1 cellular context compared by ENCODE assay signal in the genomic region with DNA sequence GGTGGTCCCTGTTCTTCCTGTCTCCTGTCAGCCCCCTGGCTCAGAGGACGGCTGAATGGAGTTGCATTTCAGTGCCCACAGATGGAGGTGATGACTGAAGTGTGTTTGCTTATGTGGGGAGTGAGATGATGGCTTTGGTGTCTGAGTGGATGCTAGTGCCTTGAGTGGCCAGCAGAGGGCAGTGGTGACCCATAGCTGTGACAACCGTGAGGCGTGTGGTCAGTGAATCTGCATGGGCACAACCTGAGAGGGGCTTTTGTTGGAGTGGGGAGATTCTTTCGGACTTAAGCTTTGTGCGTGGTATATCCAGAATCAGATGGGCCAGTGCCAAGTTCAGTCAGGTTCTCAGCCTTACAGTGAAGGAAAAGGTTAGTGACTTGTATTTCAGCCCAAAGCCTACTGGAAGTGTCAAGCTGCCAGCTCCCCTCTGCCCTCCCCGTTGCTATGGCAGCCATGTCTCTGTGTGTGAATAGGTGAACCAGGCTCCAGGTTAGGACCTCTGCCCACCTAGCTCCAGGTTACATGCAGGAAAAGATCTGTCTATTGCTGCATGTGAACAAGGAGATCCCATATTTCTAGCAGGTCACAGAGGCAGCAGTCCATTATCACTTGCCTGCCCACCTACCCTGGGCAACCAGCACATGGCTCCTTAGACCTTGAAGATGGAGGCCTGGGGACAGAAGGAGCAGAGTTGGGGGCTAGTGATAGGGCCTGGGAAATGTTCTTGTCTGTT.
TF ChIP-seq lines count a peak whose summit lies in the region.

No MANE protein-coding gene starts in this region.

TF ChIP-seq in HEK293, 187 proteins besides CTCF, POLR2A, EP300 and RAD21 (continued from another document and continues in another):
- TF ChIP-seq, protein P1, sequence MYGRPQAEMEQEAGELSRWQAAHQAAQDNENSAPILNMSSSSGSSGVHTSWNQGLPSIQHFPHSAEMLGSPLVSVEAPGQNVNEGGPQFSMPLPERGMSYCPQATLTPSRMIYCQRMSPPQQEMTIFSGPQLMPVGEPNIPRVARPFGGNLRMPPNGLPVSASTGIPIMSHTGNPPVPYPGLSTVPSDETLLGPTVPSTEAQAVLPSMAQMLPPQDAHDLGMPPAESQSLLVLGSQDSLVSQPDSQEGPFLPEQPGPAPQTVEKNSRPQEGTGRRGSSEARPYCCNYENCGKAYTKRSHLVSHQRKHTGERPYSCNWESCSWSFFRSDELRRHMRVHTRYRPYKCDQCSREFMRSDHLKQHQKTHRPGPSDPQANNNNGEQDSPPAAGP (tag by site-specific recombination; IDR thresholded peaks at IDR 0.05): peak; percentile 47; the same call in 1 of the 2 replicates
- TF ChIP-seq PBX3 (CRISPR knock-in tag; IDR thresholded peaks at IDR 0.05): no peak
- TF ChIP-seq ZNF585B (tag by site-specific recombination; IDR thresholded peaks at IDR 0.05): no peak
- TF ChIP-seq KLF8 (tag by site-specific recombination; IDR thresholded peaks at IDR 0.05): no peak
- no peak for TF ChIP-seq HOXC10 (CRISPR knock-in tag; IDR thresholded peaks at IDR 0.05)
- TF ChIP-seq ZNF629 (tag by site-specific recombination; IDR thresholded peaks at IDR 0.05): peak; percentile 41; the same call in 1 of the 2 replicates
- TF ChIP-seq ZNF214 (tag by site-specific recombination; IDR thresholded peaks at IDR 0.05; ENCODE audit: borderline replicate concordance): no peak
- peak; percentile 47; the same call in 1 of the 2 replicates for TF ChIP-seq SP7 (tag by site-specific recombination; IDR thresholded peaks at IDR 0.05)
- no peak for TF ChIP-seq ZNF561 (tag by site-specific recombination; IDR thresholded peaks at IDR 0.05; ENCODE audit: borderline replicate concordance)
- no peak for TF ChIP-seq ZNF449 (tag by site-specific recombination; IDR thresholded peaks at IDR 0.05)
- TF ChIP-seq, protein P2, sequence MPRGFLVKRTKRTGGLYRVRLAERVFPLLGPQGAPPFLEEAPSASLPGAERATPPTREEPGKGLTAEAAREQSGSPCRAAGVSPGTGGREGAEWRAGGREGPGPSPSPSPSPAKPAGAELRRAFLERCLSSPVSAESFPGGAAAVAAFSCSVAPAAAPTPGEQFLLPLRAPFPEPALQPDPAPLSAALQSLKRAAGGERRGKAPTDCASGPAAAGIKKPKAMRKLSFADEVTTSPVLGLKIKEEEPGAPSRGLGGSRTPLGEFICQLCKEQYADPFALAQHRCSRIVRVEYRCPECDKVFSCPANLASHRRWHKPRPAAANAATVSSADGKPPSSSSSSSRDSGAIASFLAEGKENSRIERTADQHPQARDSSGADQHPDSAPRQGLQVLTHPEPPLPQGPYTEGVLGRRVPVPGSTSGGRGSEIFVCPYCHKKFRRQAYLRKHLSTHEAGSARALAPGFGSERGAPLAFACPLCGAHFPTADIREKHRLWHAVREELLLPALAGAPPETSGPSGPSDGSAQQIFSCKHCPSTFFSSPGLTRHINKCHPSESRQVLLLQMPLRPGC (tag by site-specific recombination; IDR thresholded peaks at IDR 0.05): peak; percentile 42; the same call in 1 of the 2 replicates
- peak; percentile 54; the same call in 1 of the 2 replicates for TF ChIP-seq ZNF501 (tag by site-specific recombination; IDR thresholded peaks at IDR 0.05)
- TF ChIP-seq ZNF549 (tag by site-specific recombination; IDR thresholded peaks at IDR 0.05): no peak
- TF ChIP-seq ZNF2 (tag by site-specific recombination; IDR thresholded peaks at IDR 0.05): peak; percentile 77
- TF ChIP-seq ZEB2 (tag by site-specific recombination; IDR thresholded peaks at IDR 0.05): peak; percentile 32; the same call in 1 of the 2 replicates
- TF ChIP-seq ZFP3 (tag by site-specific recombination; IDR thresholded peaks at IDR 0.05; ENCODE audit: low read depth): no peak
- TF ChIP-seq ZNF394 (tag by site-specific recombination; IDR thresholded peaks at IDR 0.05; ENCODE audit: borderline replicate concordance): peak; percentile 15; the same call in 1 of the 2 replicates
- no peak for TF ChIP-seq ZNF19 (tag by site-specific recombination; IDR thresholded peaks at IDR 0.05; ENCODE audit: low read depth)
- TF ChIP-seq KLF1 (tag by site-specific recombination; IDR thresholded peaks at IDR 0.05): peak; percentile 31; the same call in 1 of the 2 replicates
- TF ChIP-seq ZNF146 (tag by site-specific recombination; IDR thresholded peaks at IDR 0.05): no peak
- TF ChIP-seq GLIS1 (tag by site-specific recombination; IDR thresholded peaks at IDR 0.05): peak; percentile 54
- TF ChIP-seq ZSCAN16 (tag by site-specific recombination; IDR thresholded peaks at IDR 0.05): no peak
- TF ChIP-seq ZNF354C (tag by site-specific recombination; IDR thresholded peaks at IDR 0.05; ENCODE audit: borderline replicate concordance, low read depth): no peak
- no peak for TF ChIP-seq PRDM2 (tag by site-specific recombination; IDR thresholded peaks at IDR 0.05; ENCODE audit: borderline replicate concordance)
- TF ChIP-seq TRIM28 (IDR thresholded peaks at IDR 0.05; ENCODE audit: borderline replicate concordance, low read length): peak; percentile 77; the same call in 1 of the 2 replicates
- TF ChIP-seq, protein P3, sequence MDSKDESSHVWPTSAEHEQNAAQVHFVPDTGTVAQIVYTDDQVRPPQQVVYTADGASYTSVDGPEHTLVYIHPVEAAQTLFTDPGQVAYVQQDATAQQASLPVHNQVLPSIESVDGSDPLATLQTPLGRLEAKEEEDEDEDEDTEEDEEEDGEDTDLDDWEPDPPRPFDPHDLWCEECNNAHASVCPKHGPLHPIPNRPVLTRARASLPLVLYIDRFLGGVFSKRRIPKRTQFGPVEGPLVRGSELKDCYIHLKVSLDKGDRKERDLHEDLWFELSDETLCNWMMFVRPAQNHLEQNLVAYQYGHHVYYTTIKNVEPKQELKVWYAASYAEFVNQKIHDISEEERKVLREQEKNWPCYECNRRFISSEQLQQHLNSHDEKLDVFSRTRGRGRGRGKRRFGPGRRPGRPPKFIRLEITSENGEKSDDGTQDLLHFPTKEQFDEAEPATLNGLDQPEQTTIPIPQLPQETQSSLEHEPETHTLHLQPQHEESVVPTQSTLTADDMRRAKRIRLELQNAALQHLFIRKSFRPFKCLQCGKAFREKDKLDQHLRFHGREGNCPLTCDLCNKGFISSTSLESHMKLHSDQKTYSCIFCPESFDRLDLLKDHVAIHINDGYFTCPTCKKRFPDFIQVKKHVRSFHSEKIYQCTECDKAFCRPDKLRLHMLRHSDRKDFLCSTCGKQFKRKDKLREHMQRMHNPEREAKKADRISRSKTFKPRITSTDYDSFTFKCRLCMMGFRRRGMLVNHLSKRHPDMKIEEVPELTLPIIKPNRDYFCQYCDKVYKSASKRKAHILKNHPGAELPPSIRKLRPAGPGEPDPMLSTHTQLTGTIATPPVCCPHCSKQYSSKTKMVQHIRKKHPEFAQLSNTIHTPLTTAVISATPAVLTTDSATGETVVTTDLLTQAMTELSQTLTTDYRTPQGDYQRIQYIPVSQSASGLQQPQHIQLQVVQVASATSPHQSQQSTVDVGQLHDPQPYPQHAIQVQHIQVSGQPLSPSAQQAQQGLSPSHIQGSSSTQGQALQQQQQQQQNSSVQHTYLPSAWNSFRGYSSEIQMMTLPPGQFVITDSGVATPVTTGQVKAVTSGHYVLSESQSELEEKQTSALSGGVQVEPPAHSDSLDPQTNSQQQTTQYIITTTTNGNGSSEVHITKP (tag by site-specific recombination; IDR thresholded peaks at IDR 0.05): 0 out of 2 replicates have a peak, but pooled peaks have one; percentile 26
- TF ChIP-seq ZNF530 (tag by site-specific recombination; IDR thresholded peaks at IDR 0.05; ENCODE audit: low read depth): no peak
- TF ChIP-seq ZNF37A (tag by site-specific recombination; IDR thresholded peaks at IDR 0.05): no peak
- TF ChIP-seq ZNF654 (tag by site-specific recombination; IDR thresholded peaks at IDR 0.05; ENCODE audit: low read depth): peak; percentile 96
- peak; percentile 69 for TF ChIP-seq PATZ1 (tag by site-specific recombination; IDR thresholded peaks at IDR 0.05)
- TF ChIP-seq ZNF48 (tag by site-specific recombination; IDR thresholded peaks at IDR 0.05): no peak
- TF ChIP-seq, protein P4, sequence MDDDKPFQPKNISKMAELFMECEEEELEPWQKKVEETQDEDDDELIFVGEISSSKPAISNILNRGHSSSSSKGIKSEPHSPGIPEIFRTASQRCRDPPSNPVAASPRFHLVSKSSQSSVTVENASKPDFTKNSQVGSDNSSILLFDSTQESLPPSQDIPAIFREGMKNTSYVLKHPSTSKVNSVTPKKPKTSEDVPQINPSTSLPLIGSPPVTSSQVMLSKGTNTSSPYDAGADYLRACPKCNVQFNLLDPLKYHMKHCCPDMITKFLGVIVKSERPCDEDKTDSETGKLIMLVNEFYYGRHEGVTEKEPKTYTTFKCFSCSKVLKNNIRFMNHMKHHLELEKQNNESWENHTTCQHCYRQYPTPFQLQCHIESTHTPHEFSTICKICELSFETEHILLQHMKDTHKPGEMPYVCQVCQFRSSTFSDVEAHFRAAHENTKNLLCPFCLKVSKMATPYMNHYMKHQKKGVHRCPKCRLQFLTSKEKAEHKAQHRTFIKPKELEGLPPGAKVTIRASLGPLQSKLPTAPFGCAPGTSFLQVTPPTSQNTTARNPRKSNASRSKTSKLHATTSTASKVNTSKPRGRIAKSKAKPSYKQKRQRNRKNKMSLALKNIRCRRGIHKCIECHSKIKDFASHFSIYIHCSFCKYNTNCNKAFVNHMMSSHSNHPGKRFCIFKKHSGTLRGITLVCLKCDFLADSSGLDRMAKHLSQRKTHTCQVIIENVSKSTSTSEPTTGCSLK (tag by site-specific recombination; IDR thresholded peaks at IDR 0.05): no peak
